ENCODE assay signal across 23 cellular contexts in the genomic region with DNA sequence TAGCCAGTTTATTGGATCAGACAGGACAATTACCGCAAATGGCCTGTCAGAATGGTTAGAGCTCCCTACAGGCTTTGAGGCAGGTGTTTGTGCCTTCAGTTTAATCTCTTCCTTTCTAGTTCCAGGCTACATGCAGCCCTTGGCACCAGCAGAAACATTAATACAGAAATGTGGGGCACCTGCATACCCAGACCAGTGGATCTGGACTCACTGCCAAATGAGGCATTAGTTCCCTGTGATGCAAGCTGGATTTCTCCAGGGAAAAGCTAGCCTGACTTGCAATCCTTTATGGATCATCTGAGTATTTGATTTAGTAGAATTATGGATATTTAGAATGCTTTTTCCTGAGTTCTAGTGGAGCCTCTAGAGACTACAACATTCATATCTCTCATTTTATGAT.
"Had no signal": no experiment of that assay in that cellular context is flagged by ENCODE, and none has a peak within 500 bp of the region (broad histone marks: within the 10 kb centered on the region; RNA-seq: fewer than 3 reads in every experiment).

No MANE protein-coding gene starts in this region.

- H3K27me3 ChIP-seq: neural progenitor cell, right atrium auricular region, suprapubic skin, transverse colon, upper lobe of right lung, uterus had no signal

- DNase-seq: dermis blood vessel endothelial cell; effector memory CD4-positive, alpha-beta T cell; erythroblast; mesenchymal stem cell; naive thymus-derived CD4-positive, alpha-beta T cell; stimulated activated CD4-positive, alpha-beta T cell treated with anti-CD3 and anti-CD28 coated beads, Interleukin-12 subunit alpha, Interleukin-12 subunit beta, amount 100 ng/mL, for 4 hours; stimulated activated CD4-positive, alpha-beta T cell treated with anti-CD3 and anti-CD28 coated beads, Interleukin-1b, Interleukin-23, amount 100 ng/mL, for 48 hours; stimulated activated CD4-positive, alpha-beta T cell treated with anti-CD3 and anti-CD28 coated beads, Interleukin-4, amount 100 ng/mL, for 1 hour; stimulated activated CD8-positive, alpha-beta memory T cell treated with anti-CD3 and anti-CD28 coated beads, Interleukin-4, amount 100 ng/mL, for 48 hours; stimulated activated naive CD4-positive, alpha-beta T cell; stimulated activated naive CD8-positive, alpha-beta T cell treated with anti-CD3 and anti-CD28 coated beads, Interleukin-15, amount 100 ng/mL, for 72 hours; transverse colon; upper lobe of right lung; uterus had no signal

- H3K4me3 ChIP-seq: coronary artery, lung, neural progenitor cell, right atrium auricular region, smooth muscle cell, suprapubic skin, transverse colon, upper lobe of right lung, uterus had no signal

- H3K36me3 ChIP-seq: neural progenitor cell, right atrium auricular region, suprapubic skin, transverse colon, upper lobe of right lung, uterus had no signal

- FAIRE-seq: endothelial cell of umbilical vein, frontal cortex, keratinocyte had no signal
